Comparison of ENCODE assay signal across 4 cellular contexts in genomic region chr22:16527753-16528152, GRCh38.
DNase-seq lines count a peak whose midpoint lies in the region; ATAC-seq, FAIRE-seq and TF ChIP-seq lines count a peak whose summit lies in the region.
"Not testable (repeated sequence)": the region's sequence is repeated elsewhere in the genome, so short reads cannot be mapped to it uniquely, and the experiment has no call there.

No MANE protein-coding gene starts in this region.

- not testable (repeated sequence) for H3K4me3 ChIP-seq in MG63; coronary artery; kidney (ENCODE audit: low read length in 2 of 2)

- H3K4me1 ChIP-seq in kidney (ENCODE audit: control insufficient read depth in 1 of 2, insufficient read depth in 1 of 2, low read depth in 1 of 2, low read length in 2 of 2), result not testable (repeated sequence)

- H3K27ac ChIP-seq in coronary artery; kidney (ENCODE audit: low read depth in 2 of 2, low read length in 2 of 2): not testable (repeated sequence)

- intact Hi-C loops in kidney (cut with DNase I); sciatic nerve (cut with DNase I): not testable (repeated sequence)

- not testable (repeated sequence) for H3K27me3 ChIP-seq in MG63

- FAIRE-seq in kidney (lab: Jason Lieb, UNC), result not testable (repeated sequence)

- not testable (repeated sequence) for TF ChIP-seq CTCF in coronary artery (IDR thresholded peaks at IDR 0.05); kidney (IDR thresholded peaks at IDR 0.05; ENCODE audit: borderline replicate concordance, extremely low read depth, insufficient read depth)

- ATAC-seq in sciatic nerve, result not testable (repeated sequence)

- H3K36me3 ChIP-seq in MG63; kidney (ENCODE audit: control insufficient read depth in 1 of 2, insufficient read depth in 2 of 2, low read length in 2 of 2): not testable (repeated sequence)

- DNase-seq in MG63, result peak; percentile 84
- DNase-seq in coronary artery (ENCODE audit: low spot score), result peak; percentile 31
- DNase-seq in kidney, result peak; percentile 49
- peak; percentile 10 for DNase-seq in sciatic nerve (ENCODE audit: low spot score)

- not testable (repeated sequence) for H3K9ac ChIP-seq in kidney (ENCODE audit: low read length in 2 of 2)

- H3K9me3 ChIP-seq in MG63; kidney (ENCODE audit: control insufficient read depth in 1 of 2, low read length in 2 of 2): not testable (repeated sequence)

Comparison
In these comparisons a context has a peak if more than half of its experiments do, and no peak if none do; other contexts are left out.
1. DNase-seq: peak in every context shown above with its lines; median percentile 84 in MG63; 49 in kidney; 31 in coronary artery; 10 in sciatic nerve.